Comparison of ENCODE assay signal across 11 cellular contexts in genomic region chr2:109448946-109449788, GRCh38.
DNase-seq lines count a peak whose midpoint lies in the region; ATAC-seq and TF ChIP-seq lines count a peak whose summit lies in the region.
"Had no signal": no experiment of that assay in that cellular context is flagged by ENCODE, and none has a peak within 500 bp of the region (broad histone marks: within the 10 kb centered on the region; RNA-seq: fewer than 3 reads in every experiment).

No MANE protein-coding gene starts in this region.

- H3K4me1 ChIP-seq in right lobe of liver = peaks cover 0 to 30% (median 2%) of the 10 kb centered on the region in 4 donors

- TF ChIP-seq CTCF in AG09319 (IDR thresholded peaks at IDR 0.05; ENCODE audit: low read depth, low read length) = no peak
- no peak for TF ChIP-seq CTCF in astrocyte of the spinal cord (IDR thresholded peaks at IDR 0.05; ENCODE audit: low read depth, low read length)
- TF ChIP-seq CTCF in right lobe of liver (IDR thresholded peaks at IDR 0.05) = peak in 2 of 4 donors; percentile 8 to 22

- DNase-seq in AG09319 (ENCODE audit: extremely low read depth, low read depth) (peak; percentile 4), M059J (ENCODE audit: low read depth) (peak; percentile 49), astrocyte of the spinal cord (ENCODE audit: low read depth, low spot score) (peak; percentile 34), right lobe of liver (peak; percentile 71 to 82 (median 80)), NCI-H748 treated with DMSO at 0.1 percent for 48 hours (lab: John Stamatoyannopoulos, UW) (no peak), mucosa of gallbladder (ENCODE audit: low spot score) (no peak)
- no peak for DNase-seq in activated naive CD4-positive, alpha-beta T cell (lab: John Stamatoyannopoulos, UW)
- DNase-seq: activated CD8-positive, alpha-beta memory T cell treated with anti-CD3 and anti-CD28 coated beads, Interleukin-2, amount 50 U/mL, for 48 hours; stimulated activated CD8-positive, alpha-beta memory T cell treated with anti-CD3 and anti-CD28 coated beads, Interleukin-4, amount 100 ng/mL, for 48 hours had no signal

- H3K9me3 ChIP-seq in right lobe of liver = no peaks in the 10 kb centered on the region

- no peak for TF ChIP-seq POLR2A in right lobe of liver (IDR thresholded peaks at IDR 0.05)

- intact Hi-C loops in right lobe of liver (cut with DNase I) = no loop called here

- ATAC-seq in right lobe of liver = peak; percentile 72 to 86 (median 76)
- ATAC-seq in HG02610 (IDR thresholded peaks at IDR 0.05; ENCODE audit: unreplicated experiment) = no peak

- H3K4me3 ChIP-seq in astrocyte of the spinal cord (ENCODE audit: low read depth, low read length) (no peak overlapping the region), right lobe of liver (no peak overlapping the region)

- no peaks in the 10 kb centered on the region for H3K27me3 ChIP-seq in right lobe of liver

- H3K27ac ChIP-seq in right lobe of liver = no peak overlapping the region
- H3K27ac ChIP-seq: epithelial cell of prostate had no signal

- in situ Hi-C loops in astrocyte of the spinal cord (cut with HindIII; ENCODE audit: low sequenced_read_pairs) = no loop called here

- WGBS in right lobe of liver (ENCODE audit: insufficient coverage, low coverage, low lambda C conversion rate, missing lambda C conversion rate) = 43% methylated on average over 8 of the region's 20 CpGs

- no peaks in the 10 kb centered on the region for H3K36me3 ChIP-seq in right lobe of liver

Comparison
In these comparisons a context has a peak if more than half of its experiments do, and no peak if none do; other contexts are left out.
1. DNase-seq: peak in AG09319 (single experiment), M059J (single experiment), astrocyte of the spinal cord (single experiment) and right lobe of liver (3 of 3); none in NCI-H748 treated with DMSO at 0.1 percent for 48 hours (single experiment), mucosa of gallbladder (single experiment) and activated naive CD4-positive, alpha-beta T cell (0 of 4).